In the genomic region with DNA sequence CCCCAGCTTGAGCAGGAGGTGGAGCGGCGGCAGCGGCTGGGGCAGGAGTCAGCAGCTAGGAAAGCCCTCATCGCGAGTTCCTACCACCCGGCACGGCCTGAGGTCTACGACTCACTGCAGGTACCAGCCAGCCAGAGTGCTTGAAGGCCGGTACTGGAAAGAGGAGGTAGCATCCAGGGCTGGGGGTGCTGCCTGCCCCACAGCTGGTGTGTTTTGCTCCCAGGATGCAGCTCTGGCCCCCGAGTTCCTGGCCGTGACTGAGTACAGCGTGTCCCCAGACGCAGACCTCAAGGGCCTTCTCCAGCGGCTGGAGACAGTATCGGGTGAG, we compare ENCODE assay signal across 10 cellular contexts. TPM values are rescaled to one million over a fixed set of nuclear protein-coding genes. Genes with fewer than 3 reads are reported as not detected.
A peak's percentile ranks its signal among the peaks of the same experiment; 100 is the strongest.
DNase-seq lines count a peak whose midpoint lies in the region; ATAC-seq, FAIRE-seq and TF ChIP-seq lines count a peak whose summit lies in the region.
"Had no signal": no experiment of that assay in that cellular context is flagged by ENCODE, and none has a peak within 500 bp of the region (broad histone marks: within the 10 kb centered on the region; RNA-seq: fewer than 3 reads in every experiment).

No MANE protein-coding gene starts in this region.

- H3K36me3 ChIP-seq in SU-DHL-6 (ENCODE audit: low read length): no peaks in the 10 kb centered on the region
- peaks cover 14% of the 10 kb centered on the region for H3K36me3 ChIP-seq in endodermal cell (ENCODE audit: control insufficient read depth, insufficient read depth, low read length)
- H3K36me3 ChIP-seq in skeletal muscle satellite cell (ENCODE audit: insufficient read depth, low read length): peaks cover 12% of the 10 kb centered on the region

- no peaks in the 10 kb centered on the region for H3K27me3 Mint-ChIP-seq in T-helper 2 cell treated with Interferon-gamma antibody and Interleukin-4, amounts not matched to agents 5 μg/mL and 100 μg/mL, for 36 hours (ENCODE audit: low read depth)
- no peaks in the 10 kb centered on the region for H3K27me3 Mint-ChIP-seq in endodermal cell (ENCODE audit: insufficient read depth)

- TF ChIP-seq CTCF in SU-DHL-6 (IDR thresholded peaks at IDR 0.05; ENCODE audit: insufficient read depth, low read length, poor library complexity, severe bottlenecking): no peak
- no peak for TF ChIP-seq CTCF in endodermal cell (conservative IDR thresholded peaks at IDR 0.05)

- no peaks in the 10 kb centered on the region for H3K27me3 ChIP-seq in SU-DHL-6 (ENCODE audit: low read length)
- H3K27me3 ChIP-seq in endodermal cell (ENCODE audit: control insufficient read depth, insufficient read depth, low read length, poor library complexity, severe bottlenecking): no peaks in the 10 kb centered on the region
- H3K27me3 ChIP-seq in skeletal muscle satellite cell (ENCODE audit: control insufficient read depth, insufficient read depth, low read length): no peaks in the 10 kb centered on the region

- H3K27ac ChIP-seq in SU-DHL-6 (ENCODE audit: low read depth, low read length) (no peak overlapping the region), endodermal cell (ENCODE audit: low read depth, low read length) (no peak overlapping the region)

- WGBS in endodermal cell (ENCODE audit: insufficient coverage in 1 of 2, insufficient read length in 1 of 2), 2 experiments: 95 to 96% methylated on average over 8 to 15 of the region's 15 CpGs

- H3K27ac Mint-ChIP-seq in T-helper 2 cell treated with Interferon-gamma antibody and Interleukin-4, amounts not matched to agents 5 μg/mL and 100 μg/mL, for 36 hours: no peak overlapping the region
- no peak overlapping the region for H3K27ac Mint-ChIP-seq in endodermal cell

- ATAC-seq in HG03095 (IDR thresholded peaks at IDR 0.05; ENCODE audit: unreplicated experiment): no peak

- H3K9ac ChIP-seq in SU-DHL-6 (ENCODE audit: low read length): peak overlapping the region; percentile 97; the same call in 1 of the 2 replicates
- H3K9ac ChIP-seq in endodermal cell (ENCODE audit: extremely low read depth, low read length, poor library complexity, severe bottlenecking): peak overlapping the region; percentile 92
- H3K9ac ChIP-seq in skeletal muscle satellite cell (ENCODE audit: low read depth, low read length): peak overlapping the region; percentile 99

- H3K9me3 ChIP-seq in SU-DHL-6 (ENCODE audit: insufficient read depth, low read length): no peaks in the 10 kb centered on the region
- H3K9me3 ChIP-seq in endodermal cell (ENCODE audit: control insufficient read depth, low read length): no peaks in the 10 kb centered on the region
- no peaks in the 10 kb centered on the region for H3K9me3 ChIP-seq in skeletal muscle satellite cell (replicated peaks; ENCODE audit: low read length)

- H3F3A ChIP-seq in SU-DHL-6 (ENCODE audit: insufficient read depth): no peaks in the 10 kb centered on the region

- no peak overlapping the region for H2AFZ ChIP-seq in SU-DHL-6 (ENCODE audit: low read depth, low read length, severe bottlenecking)

- H4K20me1 ChIP-seq in SU-DHL-6 (ENCODE audit: low read depth, low read length): no peaks in the 10 kb centered on the region

- peak overlapping the region; percentile 98 for H3K4me3 Mint-ChIP-seq in T-helper 2 cell treated with Interferon-gamma antibody and Interleukin-4, amounts not matched to agents 5 μg/mL and 100 μg/mL, for 36 hours
- peak overlapping the region; percentile 96 for H3K4me3 Mint-ChIP-seq in endodermal cell

- DNase-seq in T-helper 2 cell treated with Interferon-gamma antibody and Interleukin-4, amounts not matched to agents 5 μg/mL and 100 μg/mL, for 36 hours (ENCODE audit: low spot score): no peak
- DNase-seq in T-helper 2 cell (no peak), endodermal cell (peak; percentile 49), RCC 7860 (ENCODE audit: low spot score) (no peak)
- DNase-seq in stimulated activated CD4-positive, alpha-beta T cell treated with anti-CD3 and anti-CD28 coated beads, Interleukin-2, amount 100 ng/mL, for 48 hours: no peak
- DNase-seq: cerebellar nuclear complex had no signal

- peaks cover 1% of the 10 kb centered on the region for H3K36me3 Mint-ChIP-seq in T-helper 2 cell treated with Interferon-gamma antibody and Interleukin-4, amounts not matched to agents 5 μg/mL and 100 μg/mL, for 36 hours (ENCODE audit: low read depth)
- no peaks in the 10 kb centered on the region for H3K36me3 Mint-ChIP-seq in endodermal cell (ENCODE audit: low read depth)

- no peaks in the 10 kb centered on the region for H3K9me3 Mint-ChIP-seq in T-helper 2 cell treated with Interferon-gamma antibody and Interleukin-4, amounts not matched to agents 5 μg/mL and 100 μg/mL, for 36 hours
- H3K9me3 Mint-ChIP-seq in endodermal cell: no peaks in the 10 kb centered on the region

- H3K4me2 ChIP-seq in SU-DHL-6 (ENCODE audit: low read depth, low read length, poor library complexity, severe bottlenecking) (peak overlapping the region; percentile 96), skeletal muscle satellite cell (ENCODE audit: low read length) (peak overlapping the region; percentile 98)

- peaks cover 15% of the 10 kb centered on the region; the same call in 1 of the 2 replicates for H3K79me2 ChIP-seq in SU-DHL-6 (ENCODE audit: insufficient read depth, low read length)

- no peak for FAIRE-seq in RCC 7860 (lab: Jason Lieb, UNC)
- FAIRE-seq: A204.1 had no signal

- H3K9me2 ChIP-seq in SU-DHL-6 (replicated peaks; ENCODE audit: insufficient read depth, low read length): no peaks in the 10 kb centered on the region

- H3K4me1 Mint-ChIP-seq in T-helper 2 cell treated with Interferon-gamma antibody and Interleukin-4, amounts not matched to agents 5 μg/mL and 100 μg/mL, for 36 hours (ENCODE audit: low read depth): peaks cover 24% of the 10 kb centered on the region
- H3K4me1 Mint-ChIP-seq in endodermal cell: peaks cover 15% of the 10 kb centered on the region

- H3K4me1 ChIP-seq in endodermal cell (ENCODE audit: control insufficient read depth, insufficient read depth, low read length): peaks cover 8% of the 10 kb centered on the region
- H3K4me1 ChIP-seq in skeletal muscle satellite cell (ENCODE audit: control insufficient read depth, insufficient read depth, low read length): peaks cover 26% of the 10 kb centered on the region

- H3K4me3 ChIP-seq in SU-DHL-6 (ENCODE audit: insufficient read depth, low read length, poor library complexity, severe bottlenecking) (no peak overlapping the region), endodermal cell (ENCODE audit: low read length) (peak overlapping the region; percentile 92), skeletal muscle satellite cell (ENCODE audit: low read length) (peak overlapping the region; percentile 92)

RNA-seq across cellular contexts. Expression of a gene that starts 1.6 kb away (rescaled TPM):
- 10 to 100 TPM; 17.5 to 19.9 TPM for total RNA-seq in endodermal cell
- 8.8 TPM for polyA plus RNA-seq in endodermal cell (2013, experiment 1 of 2)
- polyA plus RNA-seq in endodermal cell (2013, experiment 2 of 2): 9.8 TPM
- 9.8 and 12.7 TPM in 2 replicates for total RNA-seq in skeletal muscle satellite cell (2012; rRNA removed)

RNA-seq across cellular contexts. Expression of a gene that starts 3.9 kb away (rescaled TPM):
- total RNA-seq in endodermal cell: 100 to 1,000 TPM; 136 to 149 TPM
- polyA plus RNA-seq in endodermal cell (2013, experiment 1 of 2): 145 TPM
- polyA plus RNA-seq in endodermal cell (2013, experiment 2 of 2): 144 TPM
- 139 and 158 TPM in 2 replicates for total RNA-seq in skeletal muscle satellite cell (2012; rRNA removed)

RNA-seq across cellular contexts. Expression of a gene that starts 10.3 kb away (rescaled TPM):
- 1 to 10 TPM; 5.4 to 6.0 TPM for total RNA-seq in endodermal cell
- 4.1 TPM for polyA plus RNA-seq in endodermal cell (2013, experiment 1 of 2)
- polyA plus RNA-seq in endodermal cell (2013, experiment 2 of 2): 4.3 TPM
- 9.0 and 9.9 TPM in 2 replicates for total RNA-seq in skeletal muscle satellite cell (2012; rRNA removed)
